ENCODE assay signal across 35 cellular contexts in the genomic region with DNA sequence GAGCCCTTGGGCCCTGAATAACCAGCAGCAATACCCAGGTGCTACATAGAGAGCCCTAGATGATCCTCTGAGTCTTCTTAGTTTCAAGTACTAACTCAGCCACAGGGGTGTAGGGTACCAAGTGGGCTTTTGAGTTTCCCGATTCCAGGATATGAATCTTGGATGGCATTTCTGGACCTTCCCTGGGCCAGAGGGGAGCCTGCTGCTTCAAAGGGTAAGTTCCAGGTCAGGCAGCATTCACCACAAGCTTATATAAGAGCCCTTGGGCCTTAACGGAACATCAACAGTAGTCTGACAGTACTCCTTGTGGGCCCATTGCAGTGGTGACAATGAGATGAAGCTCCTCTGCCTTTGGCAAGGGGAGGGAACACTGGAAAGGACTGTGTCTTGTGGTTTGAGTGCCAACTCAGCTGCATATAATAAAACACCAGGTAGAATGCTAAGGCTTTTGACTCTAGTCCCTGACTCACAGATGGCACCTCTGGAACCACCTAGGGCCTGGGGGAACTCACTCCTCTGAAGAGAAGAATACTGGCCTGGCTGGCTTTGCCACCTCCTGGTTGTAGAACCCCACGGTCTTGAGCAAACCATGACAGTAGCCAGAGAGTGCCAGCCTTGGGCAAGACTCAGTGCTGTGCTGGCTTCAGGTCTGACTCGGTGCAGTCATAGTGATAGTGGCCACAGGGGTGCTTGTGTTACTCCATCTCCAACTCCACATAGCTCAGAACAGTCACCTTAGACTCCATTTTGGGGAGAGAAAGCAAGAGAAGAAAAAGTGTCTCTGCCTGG.
"Had no signal": no experiment of that assay in that cellular context is flagged by ENCODE, and none has a peak within 500 bp of the region (broad histone marks: within the 10 kb centered on the region; RNA-seq: fewer than 3 reads in every experiment).

No MANE protein-coding gene starts in this region.

- H3K27me3 ChIP-seq: MG63 had no signal

- H3K4me2 ChIP-seq: KMS-11 had no signal

- H3K4me3 ChIP-seq: MG63 had no signal

- H3K9ac ChIP-seq: KMS-11 had no signal

- DNase-seq: Karpas-422, Kasumi-1, KBM-7, KG1, MG63, MM.1S, MV-4-11, NCI-H1048, NCI-H1092, NCI-H1092 treated with DMSO at 0.1 percent for 48 hours, NCI-H1105, NCI-H1105 treated with DMSO at 0.1 percent for 48 hours, NCI-H1417, NCI-H1417 treated with DMSO at 0.1 percent for 48 hours, NCI-H1436, NCI-H1436 treated with DMSO at 0.1 percent for 48 hours, NCI-H146, NCI-H1694, NCI-H1694 treated with DMSO at 0.1 percent for 48 hours, NCI-H187, NCI-H187 treated with DMSO at 0.1 percent for 48 hours, NCI-H1930, NCI-H2029, NCI-H2029 treated with DMSO at 0.1 percent for 48 hours, NCI-H2081, NCI-H2081 treated with DMSO at 0.1 percent for 48 hours, NCI-H2107, NCI-H2171, NCI-H2171 treated with DMSO at 0.1 percent for 48 hours, NCI-H2227 treated with DMSO at 0.1 percent for 48 hours, NCI-H226, NCI-H345, NCI-H446, NCI-H446 treated with DMSO at 0.1 percent for 48 hours had no signal

- H3K27ac ChIP-seq: KMS-11 had no signal

- H3K36me3 ChIP-seq: MG63 had no signal
